Comparison of ENCODE assay signal across 12 cellular contexts in genomic region chr5:83567741-83568530, GRCh38.
DNase-seq lines count a peak whose midpoint lies in the region; ATAC-seq and TF ChIP-seq lines count a peak whose summit lies in the region.
"Had no signal": no experiment of that assay in that cellular context is flagged by ENCODE, and none has a peak within 500 bp of the region (broad histone marks: within the 10 kb centered on the region; RNA-seq: fewer than 3 reads in every experiment).

No MANE protein-coding gene starts in this region.

- peaks cover 43% of the 10 kb centered on the region for H3K4me1 ChIP-seq in GM23248 (ENCODE audit: insufficient read depth)

- in situ Hi-C loops in GM23248 (cut with MboI) = loop anchor here (10.0 kb wide), 1 partner anchor 923 kb away; no protein-coding TSS in a partner anchor

- no peak for ATAC-seq in GM18517 (IDR thresholded peaks at IDR 0.05; ENCODE audit: unreplicated experiment)
- ATAC-seq: left lobe of liver had no signal

- DNase-seq in GM23248 (peak; percentile 91), RWPE1 (ENCODE audit: low spot score) (peak; percentile 67), epithelial cell of esophagus (ENCODE audit: low read depth) (peak; percentile 69), retinal pigment epithelial cell (ENCODE audit: low read depth) (peak; percentile 77), NCI-H1436 (lab: John Stamatoyannopoulos, UW) (no peak), cerebellar cortex (ENCODE audit: low spot score) (no peak), HEK293T (ENCODE audit: extremely low spot score) (no peak)
- DNase-seq: effector CD4-positive, alpha-beta T cell; NCI-H524; stimulated activated CD8-positive, alpha-beta memory T cell treated with anti-CD3 and anti-CD28 coated beads, Interleukin-4, amount 100 ng/mL, for 48 hours had no signal

- 0 to 1% methylated on average over 3 of the region's 3 CpGs for WGBS in GM23248 (ENCODE audit: low coverage in 1 of 2, low lambda C conversion rate in 2 of 2, missing lambda C conversion rate in 2 of 2), 2 experiments

- H3K79me2 ChIP-seq in GM23248 (ENCODE audit: insufficient read depth) = no peaks in the 10 kb centered on the region

- CTCF ChIA-PET in RWPE1 (lab: Yijun Ruan, JAX) (no interaction called here), HEK293T (lab: Yijun Ruan, JAX) (no interaction called here)

- H3K9ac ChIP-seq in GM23248 = peak overlapping the region; percentile 64

- H3K27me3 ChIP-seq in GM23248 (replicated peaks; ENCODE audit: insufficient read depth) = no peaks in the 10 kb centered on the region

- no peaks in the 10 kb centered on the region for H3K9me2 ChIP-seq in GM23248 (ENCODE audit: insufficient read depth)

- POLR2A ChIA-PET in RWPE1 (lab: Yijun Ruan, JAX; ENCODE audit: low non-redundant PET) = no interaction called here
- POLR2A ChIA-PET in HEK293T (lab: Yijun Ruan, JAX) = no interaction called here

- H3K27ac ChIP-seq in GM23248 = peak overlapping the region; percentile 86
- H3K27ac ChIP-seq in RWPE1 = peak overlapping the region; percentile 76

- TF ChIP-seq CTCF in RWPE1 (conservative IDR thresholded peaks at IDR 0.05; ENCODE audit: low read depth) (no peak), epithelial cell of esophagus (IDR thresholded peaks at IDR 0.05; ENCODE audit: insufficient read depth, low read depth, low read length, missing control alignments) (no peak), retinal pigment epithelial cell (conservative IDR thresholded peaks at IDR 0.05; ENCODE audit: low read depth, low read length) (no peak)

- no peaks in the 10 kb centered on the region for H3K9me3 ChIP-seq in GM23248 (ENCODE audit: low read depth)

- peaks cover 25% of the 10 kb centered on the region for H3F3A ChIP-seq in GM23248 (ENCODE audit: insufficient read depth)

- peaks cover 33% of the 10 kb centered on the region for H3K36me3 ChIP-seq in GM23248 (ENCODE audit: low read depth)

- H3K4me3 ChIP-seq in GM23248 = peak overlapping the region; percentile 54
- H3K4me3 ChIP-seq in epithelial cell of esophagus (ENCODE audit: low read length) = no peak overlapping the region
- no peak overlapping the region for H3K4me3 ChIP-seq in retinal pigment epithelial cell (ENCODE audit: low read length)

- H2AFZ ChIP-seq in GM23248 = no peak overlapping the region

- H3K4me2 ChIP-seq in GM23248 (ENCODE audit: unreplicated experiment) = peak overlapping the region; percentile 76

- H4K20me1 ChIP-seq in GM23248 (ENCODE audit: insufficient read depth) = no peaks in the 10 kb centered on the region

TF ChIP-seq in HEK293T, 16 proteins besides CTCF, POLR2A, EP300 and RAD21:
- TF ChIP-seq ARNT (IDR thresholded peaks at IDR 0.05) = no peak
- TF ChIP-seq BHLHE40 (IDR thresholded peaks at IDR 0.05; ENCODE audit: borderline replicate concordance) = no peak
- TF ChIP-seq CTBP1 (IDR thresholded peaks at IDR 0.05; ENCODE audit: borderline replicate concordance) = no peak
- no peak for TF ChIP-seq FOXK2 (IDR thresholded peaks at IDR 0.05)
- no peak for TF ChIP-seq SUZ12 (IDR thresholded peaks at IDR 0.05)
- no peak for TF ChIP-seq FOXA1 (IDR thresholded peaks at IDR 0.05)
- no peak for TF ChIP-seq SP1 (IDR thresholded peaks at IDR 0.05)
- no peak for TF ChIP-seq HDGF (IDR thresholded peaks at IDR 0.05; ENCODE audit: borderline replicate concordance)
- no peak for TF ChIP-seq NFRKB (IDR thresholded peaks at IDR 0.05)
- TF ChIP-seq ZNF384 (IDR thresholded peaks at IDR 0.05) = no peak
- TF ChIP-seq FOXM1 (IDR thresholded peaks at IDR 0.05; ENCODE audit: borderline replicate concordance) = no peak
- TF ChIP-seq TARDBP (IDR thresholded peaks at IDR 0.05) = no peak

Comparison
In these comparisons a context has a peak if more than half of its experiments do, and no peak if none do; other contexts are left out.
1. DNase-seq: peak in GM23248 (single experiment), RWPE1 (single experiment), epithelial cell of esophagus (single experiment) and retinal pigment epithelial cell (single experiment); none in NCI-H1436 (single experiment), cerebellar cortex (single experiment) and HEK293T (single experiment).